In the genomic region with DNA sequence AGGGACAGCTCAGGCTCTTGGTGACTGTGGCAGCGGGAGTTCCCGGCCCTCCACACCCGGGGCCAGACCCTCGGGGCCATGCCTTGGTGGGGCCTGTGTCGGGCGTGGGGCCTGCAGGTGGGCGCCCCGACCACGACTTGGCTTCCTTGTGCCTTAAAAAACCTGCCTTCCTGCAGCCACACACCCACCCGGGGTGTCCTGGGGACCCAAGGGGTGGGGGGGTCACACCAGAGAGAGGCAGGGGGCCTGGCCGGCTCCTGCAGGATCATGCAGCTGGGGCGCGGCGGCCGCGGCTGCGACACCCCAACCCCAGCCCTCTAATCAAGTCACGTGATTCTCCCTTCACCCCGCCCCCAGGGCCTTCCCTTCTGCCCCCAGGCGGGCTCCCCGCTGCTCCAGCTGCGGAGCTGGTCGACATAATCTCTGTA, we compare ENCODE assay signal across 1 cellular context.
TF ChIP-seq lines count a peak whose summit lies in the region.

No MANE protein-coding gene starts in this region.

TF ChIP-seq in K562, 482 proteins besides CTCF, POLR2A, EP300 and RAD21 (continued from another document):
- TF ChIP-seq, protein P1, sequence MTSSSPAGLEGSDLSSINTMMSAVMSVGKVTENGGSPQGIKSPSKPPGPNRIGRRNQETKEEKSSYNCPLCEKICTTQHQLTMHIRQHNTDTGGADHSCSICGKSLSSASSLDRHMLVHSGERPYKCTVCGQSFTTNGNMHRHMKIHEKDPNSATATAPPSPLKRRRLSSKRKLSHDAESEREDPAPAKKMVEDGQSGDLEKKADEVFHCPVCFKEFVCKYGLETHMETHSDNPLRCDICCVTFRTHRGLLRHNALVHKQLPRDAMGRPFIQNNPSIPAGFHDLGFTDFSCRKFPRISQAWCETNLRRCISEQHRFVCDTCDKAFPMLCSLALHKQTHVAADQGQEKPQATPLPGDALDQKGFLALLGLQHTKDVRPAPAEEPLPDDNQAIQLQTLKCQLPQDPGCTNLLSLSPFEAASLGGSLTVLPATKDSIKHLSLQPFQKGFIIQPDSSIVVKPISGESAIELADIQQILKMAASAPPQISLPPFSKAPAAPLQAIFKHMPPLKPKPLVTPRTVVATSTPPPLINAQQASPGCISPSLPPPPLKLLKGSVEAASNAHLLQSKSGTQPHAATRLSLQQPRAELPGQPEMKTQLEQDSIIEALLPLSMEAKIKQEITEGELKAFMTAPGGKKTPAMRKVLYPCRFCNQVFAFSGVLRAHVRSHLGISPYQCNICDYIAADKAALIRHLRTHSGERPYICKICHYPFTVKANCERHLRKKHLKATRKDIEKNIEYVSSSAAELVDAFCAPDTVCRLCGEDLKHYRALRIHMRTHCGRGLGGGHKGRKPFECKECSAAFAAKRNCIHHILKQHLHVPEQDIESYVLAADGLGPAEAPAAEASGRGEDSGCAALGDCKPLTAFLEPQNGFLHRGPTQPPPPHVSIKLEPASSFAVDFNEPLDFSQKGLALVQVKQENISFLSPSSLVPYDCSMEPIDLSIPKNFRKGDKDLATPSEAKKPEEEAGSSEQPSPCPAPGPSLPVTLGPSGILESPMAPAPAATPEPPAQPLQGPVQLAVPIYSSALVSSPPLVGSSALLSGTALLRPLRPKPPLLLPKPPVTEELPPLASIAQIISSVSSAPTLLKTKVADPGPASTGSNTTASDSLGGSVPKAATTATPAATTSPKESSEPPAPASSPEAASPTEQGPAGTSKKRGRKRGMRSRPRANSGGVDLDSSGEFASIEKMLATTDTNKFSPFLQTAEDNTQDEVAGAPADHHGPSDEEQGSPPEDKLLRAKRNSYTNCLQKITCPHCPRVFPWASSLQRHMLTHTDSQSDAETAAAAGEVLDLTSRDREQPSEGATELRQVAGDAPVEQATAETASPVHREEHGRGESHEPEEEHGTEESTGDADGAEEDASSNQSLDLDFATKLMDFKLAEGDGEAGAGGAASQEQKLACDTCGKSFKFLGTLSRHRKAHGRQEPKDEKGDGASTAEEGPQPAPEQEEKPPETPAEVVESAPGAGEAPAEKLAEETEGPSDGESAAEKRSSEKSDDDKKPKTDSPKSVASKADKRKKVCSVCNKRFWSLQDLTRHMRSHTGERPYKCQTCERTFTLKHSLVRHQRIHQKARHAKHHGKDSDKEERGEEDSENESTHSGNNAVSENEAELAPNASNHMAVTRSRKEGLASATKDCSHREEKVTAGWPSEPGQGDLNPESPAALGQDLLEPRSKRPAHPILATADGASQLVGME (CRISPR knock-in tag; IDR thresholded peaks at IDR 0.05), result no peak
- TF ChIP-seq RNF2 (IDR thresholded peaks at IDR 0.05), result no peak
- TF ChIP-seq PTRF (tag; IDR thresholded peaks at IDR 0.05), result no peak
- no peak for TF ChIP-seq TCF3 (CRISPR knock-in tag; IDR thresholded peaks at IDR 0.05)
- TF ChIP-seq FOXJ3 (CRISPR knock-in tag; IDR thresholded peaks at IDR 0.05), result no peak
- TF ChIP-seq ZNF12 (CRISPR knock-in tag; IDR thresholded peaks at IDR 0.05), result no peak
- TF ChIP-seq RBM22 (IDR thresholded peaks at IDR 0.05; ENCODE audit: low read depth, low read length, poor library complexity, severe bottlenecking), result peak; percentile 76
- TF ChIP-seq, protein P2, sequence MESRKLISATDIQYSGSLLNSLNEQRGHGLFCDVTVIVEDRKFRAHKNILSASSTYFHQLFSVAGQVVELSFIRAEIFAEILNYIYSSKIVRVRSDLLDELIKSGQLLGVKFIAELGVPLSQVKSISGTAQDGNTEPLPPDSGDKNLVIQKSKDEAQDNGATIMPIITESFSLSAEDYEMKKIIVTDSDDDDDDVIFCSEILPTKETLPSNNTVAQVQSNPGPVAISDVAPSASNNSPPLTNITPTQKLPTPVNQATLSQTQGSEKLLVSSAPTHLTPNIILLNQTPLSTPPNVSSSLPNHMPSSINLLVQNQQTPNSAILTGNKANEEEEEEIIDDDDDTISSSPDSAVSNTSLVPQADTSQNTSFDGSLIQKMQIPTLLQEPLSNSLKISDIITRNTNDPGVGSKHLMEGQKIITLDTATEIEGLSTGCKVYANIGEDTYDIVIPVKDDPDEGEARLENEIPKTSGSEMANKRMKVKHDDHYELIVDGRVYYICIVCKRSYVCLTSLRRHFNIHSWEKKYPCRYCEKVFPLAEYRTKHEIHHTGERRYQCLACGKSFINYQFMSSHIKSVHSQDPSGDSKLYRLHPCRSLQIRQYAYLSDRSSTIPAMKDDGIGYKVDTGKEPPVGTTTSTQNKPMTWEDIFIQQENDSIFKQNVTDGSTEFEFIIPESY (CRISPR knock-in tag; IDR thresholded peaks at IDR 0.05), result peak; percentile 73; the same call in 1 of the 2 replicates
- TF ChIP-seq, protein P3, sequence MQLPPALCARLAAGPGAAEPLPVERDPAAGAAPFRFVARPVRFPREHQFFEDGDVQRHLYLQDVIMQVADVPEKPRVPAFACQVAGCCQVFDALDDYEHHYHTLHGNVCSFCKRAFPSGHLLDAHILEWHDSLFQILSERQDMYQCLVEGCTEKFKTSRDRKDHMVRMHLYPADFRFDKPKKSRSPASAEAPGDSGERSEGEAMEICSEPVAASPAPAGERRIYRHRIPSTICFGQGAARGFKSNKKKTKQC (CRISPR knock-in tag; IDR thresholded peaks at IDR 0.05), result no peak
TF ChIP-seq in K562: peak in this region for 10.
